8 cellular contexts compared by ENCODE assay signal in the genomic region with DNA sequence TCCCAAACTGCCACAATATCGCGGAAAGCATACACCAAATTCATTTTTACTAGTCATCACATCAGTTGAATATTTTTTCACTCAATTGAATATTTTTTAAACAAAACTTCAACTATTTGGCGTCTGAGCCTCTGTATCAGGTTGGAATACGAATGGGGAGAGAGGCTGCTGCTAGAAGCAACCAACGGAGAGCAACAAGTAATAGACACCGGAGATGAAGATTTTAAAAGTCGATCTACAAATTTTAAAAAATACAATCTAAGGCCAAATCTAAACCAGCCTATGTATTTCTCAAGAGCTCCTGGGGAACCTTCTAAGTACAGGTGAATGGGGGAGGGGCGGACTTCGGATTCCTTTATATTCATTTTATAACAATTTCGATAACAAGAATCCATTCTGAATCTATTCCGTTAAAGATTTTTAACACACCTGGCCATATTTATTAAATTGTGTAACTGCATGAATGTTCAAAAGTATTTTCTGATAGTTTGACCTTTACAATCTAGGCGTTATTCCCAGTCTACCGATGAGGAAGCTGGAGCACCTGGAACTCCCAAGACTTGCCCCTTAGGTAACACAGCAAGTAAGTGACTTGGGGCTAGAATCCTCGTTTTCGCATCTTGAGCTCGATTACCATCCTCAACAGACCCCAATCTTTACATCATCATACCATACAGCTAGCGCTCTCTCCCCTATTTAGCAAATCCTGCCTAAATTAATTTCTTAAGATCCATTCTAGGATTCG. TPM values are rescaled to one million over a fixed set of nuclear protein-coding genes. Genes with fewer than 3 reads are reported as not detected.
DNase-seq lines count a peak whose midpoint lies in the region; ATAC-seq and TF ChIP-seq lines count a peak whose summit lies in the region.

No MANE protein-coding gene starts in this region.

- peak; percentile 15 for DNase-seq in EL
- DNase-seq in MM.1S: no peak
- no peak for DNase-seq in neural crest cell (ENCODE audit: low read depth, low spot score)
- DNase-seq in stimulated activated CD4-positive, alpha-beta T cell treated with anti-CD3 and anti-CD28 coated beads, Interleukin-4, amount 100 ng/mL, for 4 hours: no peak
- DNase-seq in cerebellar nuclear complex (lab: John Stamatoyannopoulos, UW): no peak

- H3K4me1 ChIP-seq in MM.1S (ENCODE audit: low read length) (no peaks in the 10 kb centered on the region), ectodermal cell (ENCODE audit: control insufficient read depth, insufficient read depth, low read length) (peaks cover 7% of the 10 kb centered on the region)

- H3K79me2 ChIP-seq in MM.1S (ENCODE audit: low read length): peaks cover 13% of the 10 kb centered on the region

- no peaks in the 10 kb centered on the region for H3F3A ChIP-seq in MM.1S (ENCODE audit: insufficient read depth, low read length)

- H3K27ac ChIP-seq in MM.1S (ENCODE audit: low read length): no peak overlapping the region
- H3K27ac ChIP-seq in ectodermal cell (ENCODE audit: insufficient read depth, low read depth, low read length, poor library complexity, severe bottlenecking): no peak overlapping the region

- H3K4me3 Mint-ChIP-seq in neural crest cell: peak overlapping the region; percentile 89

- 23 to 27% methylated on average over 13 to 14 of the region's 18 CpGs for WGBS in ectodermal cell, 2 experiments

- H3K9me3 ChIP-seq in MM.1S (replicated peaks; ENCODE audit: insufficient read depth, low read length) (no peaks in the 10 kb centered on the region), ectodermal cell (ENCODE audit: control insufficient read depth, low read length) (no peaks in the 10 kb centered on the region)

- H3K4me3 ChIP-seq in MM.1S (ENCODE audit: low read length): peak overlapping the region; percentile 78
- H3K4me3 ChIP-seq in ectodermal cell (ENCODE audit: insufficient read depth, low read depth, low read length): peak overlapping the region; percentile 79

- H3K36me3 ChIP-seq in MM.1S (replicated peaks; ENCODE audit: insufficient read depth, low read length) (no peaks in the 10 kb centered on the region), ectodermal cell (ENCODE audit: control insufficient read depth, insufficient read depth, low read length) (no peaks in the 10 kb centered on the region)

- H3K9ac ChIP-seq in MM.1S (ENCODE audit: low read length): peak overlapping the region; percentile 64; the same call in 1 of the 2 replicates

- no peak overlapping the region for H3K27ac Mint-ChIP-seq in neural crest cell (ENCODE audit: unreplicated experiment)

- H4K20me1 ChIP-seq in MM.1S (ENCODE audit: insufficient read depth, low read length): no peaks in the 10 kb centered on the region

- peaks cover 4% of the 10 kb centered on the region for H3K27me3 Mint-ChIP-seq in neural crest cell (ENCODE audit: low read depth)

- H2AFZ ChIP-seq in MM.1S (ENCODE audit: low read length): no peak overlapping the region

- no peaks in the 10 kb centered on the region for H3K36me3 Mint-ChIP-seq in neural crest cell (ENCODE audit: low read depth)

- ATAC-seq in activated CD4-positive, CD25-positive, alpha-beta regulatory T cell treated with anti-CD3 and anti-CD28 coated beads, Interleukin-2, amount 50 U/mL, for 24 hours: no peak
- ATAC-seq in GM21528 (IDR thresholded peaks at IDR 0.05; ENCODE audit: low FRiP score, unreplicated experiment): no peak

- TF ChIP-seq CTCF in MM.1S (IDR thresholded peaks at IDR 0.05; ENCODE audit: low read length): no peak
- TF ChIP-seq CTCF in neural crest cell (conservative IDR thresholded peaks at IDR 0.05): no peak

- peaks cover 39% of the 10 kb centered on the region for H3K4me1 Mint-ChIP-seq in neural crest cell

- H3K9me3 Mint-ChIP-seq in neural crest cell: peaks cover 2% of the 10 kb centered on the region

- no peaks in the 10 kb centered on the region for H3K27me3 ChIP-seq in MM.1S (replicated peaks; ENCODE audit: insufficient read depth, low read length)
- H3K27me3 ChIP-seq in ectodermal cell (ENCODE audit: control insufficient read depth, insufficient read depth, low read length, poor library complexity, severe bottlenecking): no peaks in the 10 kb centered on the region

- peak overlapping the region; percentile 80 for H3K4me2 ChIP-seq in MM.1S (ENCODE audit: low read depth, low read length)

- H3K9me2 ChIP-seq in MM.1S (replicated peaks; ENCODE audit: insufficient read depth, low read length): no peaks in the 10 kb centered on the region

RNA-seq across cellular contexts. Expression of a gene that starts 1.2 kb away (rescaled TPM):
- 36.2 TPM for polyA plus RNA-seq in ectodermal cell (2013, experiment 1 of 4)
- 41.6 TPM for polyA plus RNA-seq in ectodermal cell (2013, experiment 2 of 4)
- 25.7 TPM for polyA plus RNA-seq in ectodermal cell (2013, experiment 3 of 4)
- polyA plus RNA-seq in ectodermal cell (2013, experiment 4 of 4): 26.5 TPM
- 27.7 and 27.9 TPM in 2 replicates for total RNA-seq in neural crest cell
